Comparison of ENCODE assay signal across 10 cellular contexts in the genomic region with DNA sequence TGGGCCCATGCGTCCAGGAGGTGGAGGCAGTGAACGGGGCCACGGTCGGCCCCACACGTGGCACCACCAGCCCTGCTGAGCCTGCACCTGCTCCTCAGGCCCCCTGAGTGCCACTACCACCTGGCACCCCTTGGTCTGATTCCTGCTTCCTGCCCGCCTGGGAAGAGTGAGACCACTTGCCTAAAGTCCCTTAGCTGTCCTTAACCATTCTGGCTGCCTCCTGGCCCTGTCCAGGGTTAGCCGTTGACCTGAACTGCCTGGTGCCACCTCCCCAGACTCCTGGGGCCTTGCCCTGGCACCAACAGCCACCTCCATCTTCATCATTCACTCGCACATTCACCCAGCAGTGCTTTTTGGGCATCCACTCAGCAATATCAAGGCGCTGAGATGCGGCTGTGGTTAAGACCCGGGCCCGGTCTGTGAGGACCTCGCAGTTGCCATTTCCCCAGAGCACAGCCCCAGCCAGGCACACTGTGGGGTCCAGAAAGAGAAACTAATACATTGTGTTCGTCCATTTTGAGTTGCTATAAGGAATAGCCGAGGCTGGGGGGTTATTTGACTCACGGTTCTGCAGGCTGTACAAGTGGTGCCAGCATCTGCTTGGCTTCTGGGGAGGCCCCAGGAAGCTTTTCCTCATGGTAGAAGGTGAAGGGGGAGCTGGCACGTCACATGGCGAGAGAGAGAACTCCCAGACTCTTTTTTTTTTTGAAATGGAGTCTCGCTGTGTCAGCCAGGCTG.
A peak's percentile ranks its signal among the peaks of the same experiment; 100 is the strongest.
DNase-seq lines count a peak whose midpoint lies in the region; ATAC-seq and TF ChIP-seq lines count a peak whose summit lies in the region.
"Had no signal": no experiment of that assay in that cellular context is flagged by ENCODE, and none has a peak within 500 bp of the region (broad histone marks: within the 10 kb centered on the region; RNA-seq: fewer than 3 reads in every experiment).

No MANE protein-coding gene starts in this region.

- H3K36me3 ChIP-seq in lower lobe of right lung, result no peaks in the 10 kb centered on the region
- peaks cover 0 to 12% (median 3%) of the 10 kb centered on the region in 4 donors for H3K36me3 ChIP-seq in stomach
- H3K36me3 ChIP-seq: heart left ventricle had no signal

- H3K27ac Mint-ChIP-seq in activated CD4-positive, alpha-beta T cell treated with anti-CD3 and anti-CD28 coated beads, Interleukin-2, amount 10 ng/mL, durations not matched to agents 7 days and 5 days, result peak overlapping the region; percentile 98
- peak overlapping the region; percentile 93 for H3K27ac Mint-ChIP-seq in activated CD8-positive, alpha-beta T cell treated with anti-CD3 and anti-CD28 coated beads, Interleukin-2, amount 10 ng/mL, durations not matched to agents 7 days and 5 days

- peaks cover 76% of the 10 kb centered on the region for H3K36me3 Mint-ChIP-seq in activated CD4-positive, alpha-beta T cell treated with anti-CD3 and anti-CD28 coated beads, Interleukin-2, amount 10 ng/mL, durations not matched to agents 7 days and 5 days (ENCODE audit: low read depth)
- H3K36me3 Mint-ChIP-seq in activated CD8-positive, alpha-beta T cell treated with anti-CD3 and anti-CD28 coated beads, Interleukin-2, amount 10 ng/mL, durations not matched to agents 7 days and 5 days (ENCODE audit: low read depth), result peaks cover 76% of the 10 kb centered on the region

- no peak for TF ChIP-seq CTCF in lower lobe of right lung (IDR thresholded peaks at IDR 0.05)
- TF ChIP-seq CTCF in stomach (IDR thresholded peaks at IDR 0.05), result no peak
- no peak for TF ChIP-seq CTCF in omental fat pad (IDR thresholded peaks at IDR 0.05)

- no peak overlapping the region for H3K4me3 ChIP-seq in lower lobe of right lung
- no peak overlapping the region for H3K4me3 ChIP-seq in stomach

- DNase-seq in activated CD4-positive, alpha-beta T cell treated with anti-CD3 and anti-CD28 coated beads, Interleukin-2, amount 10 ng/mL, durations not matched to agents 7 days and 5 days, result peak; percentile 12
- no peak for DNase-seq in activated CD4-positive, alpha-beta T cell treated with anti-CD3 and anti-CD28 coated beads, Interleukin-2, amount 50 U/mL, for 1 hour
- DNase-seq in activated CD8-positive, alpha-beta T cell treated with anti-CD3 and anti-CD28 coated beads, Interleukin-2, amount 10 ng/mL, durations not matched to agents 7 days and 5 days, result peak; percentile 43
- DNase-seq in lower lobe of right lung (no peak), stomach (no peak), omental fat pad (ENCODE audit: low spot score) (no peak), OCI-M1 (lab: John Stamatoyannopoulos, UW) (no peak)
- DNase-seq: NK-92 treated with Interleukin-12 subunit alpha and Interleukin-12 subunit beta, amount 100 ng/mL, for 24 hours had no signal

- peaks cover 77% of the 10 kb centered on the region for H3K4me1 Mint-ChIP-seq in activated CD4-positive, alpha-beta T cell treated with anti-CD3 and anti-CD28 coated beads, Interleukin-2, amount 10 ng/mL, durations not matched to agents 7 days and 5 days
- peaks cover 78% of the 10 kb centered on the region for H3K4me1 Mint-ChIP-seq in activated CD8-positive, alpha-beta T cell treated with anti-CD3 and anti-CD28 coated beads, Interleukin-2, amount 10 ng/mL, durations not matched to agents 7 days and 5 days (ENCODE audit: low read depth)

- WGBS in stomach, 5 donors, result 81 to 92% (median 88%) methylated on average over 18 to 19 of the region's 19 CpGs

- POLR2A ChIA-PET in activated CD4-positive, alpha-beta T cell treated with anti-CD3 and anti-CD28 coated beads, Interleukin-2, amount 10 ng/mL, durations not matched to agents 7 days and 5 days (lab: Charles Lee), result interaction anchor here (0.6 to 1.1 kb wide), 2 partner anchors 18 to 19 kb away, joined by 4 to 5 read pairs; no protein-coding TSS in a partner anchor
- POLR2A ChIA-PET in activated CD8-positive, alpha-beta T cell treated with anti-CD3 and anti-CD28 coated beads, Interleukin-2, amount 10 ng/mL, durations not matched to agents 7 days and 5 days (lab: Charles Lee), result interaction anchor here (0.6 to 5.9 kb wide), 17 partner anchors 8 to 184 kb away, joined by 3 to 49 read pairs (median 4); no protein-coding TSS in a partner anchor

- H3K27me3 Mint-ChIP-seq in activated CD4-positive, alpha-beta T cell treated with anti-CD3 and anti-CD28 coated beads, Interleukin-2, amount 10 ng/mL, durations not matched to agents 7 days and 5 days, result no peaks in the 10 kb centered on the region
- H3K27me3 Mint-ChIP-seq in activated CD8-positive, alpha-beta T cell treated with anti-CD3 and anti-CD28 coated beads, Interleukin-2, amount 10 ng/mL, durations not matched to agents 7 days and 5 days (ENCODE audit: low read depth), result no peaks in the 10 kb centered on the region

- no peaks in the 10 kb centered on the region for H3K9me3 Mint-ChIP-seq in activated CD4-positive, alpha-beta T cell treated with anti-CD3 and anti-CD28 coated beads, Interleukin-2, amount 10 ng/mL, durations not matched to agents 7 days and 5 days
- no peaks in the 10 kb centered on the region for H3K9me3 Mint-ChIP-seq in activated CD8-positive, alpha-beta T cell treated with anti-CD3 and anti-CD28 coated beads, Interleukin-2, amount 10 ng/mL, durations not matched to agents 7 days and 5 days (ENCODE audit: insufficient read depth)

- ATAC-seq in activated CD8-positive, alpha-beta T cell treated with anti-CD3 and anti-CD28 coated beads, Interleukin-2, amount 10 ng/mL, durations not matched to agents 7 days and 5 days, result peak; percentile 16
- ATAC-seq in lower lobe of right lung (no peak), omental fat pad (ENCODE audit: low FRiP score) (no peak), GM18907 (IDR thresholded peaks at IDR 0.05; ENCODE audit: unreplicated experiment) (no peak)

- intact Hi-C loops in lower lobe of right lung (cut with DNase I) (no loop called here), stomach (cut with DNase I; ENCODE audit: low total_unique reads) (no loop called here)

- no peak for TF ChIP-seq EP300 in stomach (IDR thresholded peaks at IDR 0.05)

- peak overlapping the region; percentile 36 for H3K27ac ChIP-seq in lower lobe of right lung
- peak overlapping the region; percentile 9 to 96 (median 89) for H3K27ac ChIP-seq in stomach

- H3K4me1 ChIP-seq in lower lobe of right lung (peaks cover 87% of the 10 kb centered on the region), stomach (peaks cover 61 to 100% (median 85%) of the 10 kb centered on the region in 4 donors)

- CTCF ChIA-PET in activated CD4-positive, alpha-beta T cell treated with anti-CD3 and anti-CD28 coated beads, Interleukin-2, amount 10 ng/mL, durations not matched to agents 7 days and 5 days (lab: Charles Lee), result interaction anchor here (0.6 to 2.4 kb wide), 11 partner anchors 10 to 1371 kb away, joined by 3 to 9 read pairs (median 4); no protein-coding TSS in a partner anchor
- CTCF ChIA-PET in activated CD8-positive, alpha-beta T cell treated with anti-CD3 and anti-CD28 coated beads, Interleukin-2, amount 10 ng/mL, durations not matched to agents 7 days and 5 days (lab: Charles Lee), result interaction anchor here (0.9 to 9.1 kb wide), 12 partner anchors 13 to 128 kb away, joined by 3 to 99 read pairs (median 5); no protein-coding TSS in a partner anchor

- no peak for TF ChIP-seq POLR2A in stomach (IDR thresholded peaks at IDR 0.05)

- H3K9me3 ChIP-seq in lower lobe of right lung (no peaks in the 10 kb centered on the region), stomach (no peaks in the 10 kb centered on the region)
- H3K9me3 ChIP-seq: heart left ventricle had no signal

- H3K27me3 ChIP-seq in lower lobe of right lung (ENCODE audit: low read depth) (no peaks in the 10 kb centered on the region), stomach (no peaks in the 10 kb centered on the region)
- H3K27me3 ChIP-seq: heart left ventricle had no signal

- peak overlapping the region; percentile 95 for H3K4me3 Mint-ChIP-seq in activated CD4-positive, alpha-beta T cell treated with anti-CD3 and anti-CD28 coated beads, Interleukin-2, amount 10 ng/mL, durations not matched to agents 7 days and 5 days
- H3K4me3 Mint-ChIP-seq in activated CD8-positive, alpha-beta T cell treated with anti-CD3 and anti-CD28 coated beads, Interleukin-2, amount 10 ng/mL, durations not matched to agents 7 days and 5 days, result peak overlapping the region; percentile 85

Comparison
In these comparisons a context has a peak if more than half of its experiments do, and no peak if none do; other contexts are left out.
1. DNase-seq: peak in activated CD4-positive, alpha-beta T cell treated with anti-CD3 and anti-CD28 coated beads, Interleukin-2, amount 10 ng/mL, durations not matched to agents 7 days and 5 days (single experiment) and activated CD8-positive, alpha-beta T cell treated with anti-CD3 and anti-CD28 coated beads, Interleukin-2, amount 10 ng/mL, durations not matched to agents 7 days and 5 days (single experiment); none in activated CD4-positive, alpha-beta T cell treated with anti-CD3 and anti-CD28 coated beads, Interleukin-2, amount 50 U/mL, for 1 hour (single experiment), lower lobe of right lung (single experiment), stomach (single experiment), omental fat pad (single experiment) and OCI-M1 (single experiment).